1 cellular context compared by ENCODE assay signal in genomic region chr11:72585762-72586590, GRCh38.
TF ChIP-seq lines count a peak whose summit lies in the region.

No MANE protein-coding gene starts in this region.

TF ChIP-seq in K562, 482 proteins besides CTCF, POLR2A, EP300 and RAD21 (continued from another document):
- TF ChIP-seq MITF (IDR thresholded peaks at IDR 0.05) (no peak), FOXP4 (CRISPR knock-in tag; IDR thresholded peaks at IDR 0.05; ENCODE audit: borderline replicate concordance) (no peak), ETV5 (CRISPR knock-in tag; IDR thresholded peaks at IDR 0.05; ENCODE audit: low read depth) (no peak), ZKSCAN8 (CRISPR knock-in tag; IDR thresholded peaks at IDR 0.05) (no peak), SLC30A9 (CRISPR knock-in tag; IDR thresholded peaks at IDR 0.05) (no peak), SRSF9 (IDR thresholded peaks at IDR 0.05; ENCODE audit: borderline replicate concordance, low read depth, low read length) (no peak), RB1 (IDR thresholded peaks at IDR 0.05; ENCODE audit: low read depth) (peak; percentile 56; the same call in 1 of the 2 replicates), NRF1 (conservative IDR thresholded peaks at IDR 0.05 in 1 of 2, IDR thresholded peaks at IDR 0.05 in 1 of 2) (no peak), PKNOX1 (IDR thresholded peaks at IDR 0.05) (no peak), ZMIZ1 (IDR thresholded peaks at IDR 0.05; ENCODE audit: low read depth in 2 of 2, low read length in 2 of 2) (no peak), TEAD2 (tag; IDR thresholded peaks at IDR 0.05) (no peak), ILF3 (IDR thresholded peaks at IDR 0.05; ENCODE audit: borderline replicate concordance) (no peak), PCBP2 (IDR thresholded peaks at IDR 0.05; ENCODE audit: low read depth, low read length, poor library complexity, severe bottlenecking) (no peak), L3MBTL2 (IDR thresholded peaks at IDR 0.05) (no peak), ZNF224 (CRISPR knock-in tag; IDR thresholded peaks at IDR 0.05) (no peak), MTA2 (IDR thresholded peaks at IDR 0.05; ENCODE audit: low read depth) (no peak), ARNT (IDR thresholded peaks at IDR 0.05) (no peak)
